In the genomic region with DNA sequence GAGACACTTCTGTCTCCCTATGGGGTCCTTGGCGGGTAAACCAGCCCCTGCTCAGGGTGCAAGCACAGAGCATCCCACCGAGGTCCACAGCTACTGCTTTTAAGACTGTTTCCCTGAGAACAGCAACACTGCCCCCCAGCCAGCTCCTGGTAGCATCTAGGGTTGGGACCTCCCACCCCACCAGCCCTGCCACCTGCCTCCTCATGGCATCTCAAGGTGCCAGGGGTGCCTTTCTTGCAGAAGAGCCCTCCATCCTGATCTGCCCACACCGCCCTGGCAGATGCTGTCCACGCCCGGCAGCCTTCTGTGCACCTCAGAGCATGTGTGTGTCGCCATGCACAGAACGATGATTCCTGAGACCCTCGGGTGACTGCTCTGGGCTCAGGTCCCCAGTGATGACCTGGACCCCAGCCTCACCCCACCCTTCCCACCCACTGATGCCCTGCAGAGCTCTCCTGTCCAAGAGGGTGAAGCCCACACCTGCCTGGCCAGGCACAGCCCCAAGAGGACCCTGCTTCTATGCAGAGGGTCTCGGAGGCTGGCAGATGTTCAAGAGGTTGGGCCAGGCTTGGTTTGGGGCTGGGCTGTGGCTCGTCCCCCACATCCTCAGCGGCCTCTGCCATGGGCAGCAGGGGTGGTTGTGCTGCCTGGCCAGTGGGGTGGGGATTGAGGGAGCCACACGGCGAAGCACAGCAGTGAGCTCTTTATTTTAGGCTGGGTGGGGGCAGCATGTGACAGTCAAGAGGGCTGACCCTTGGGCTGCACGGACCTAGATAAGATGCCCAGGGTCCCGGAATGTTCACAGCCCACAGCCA, we compare ENCODE assay signal across 1 cellular context.
A peak's percentile ranks its signal among the peaks of the same experiment; 100 is the strongest.
TF ChIP-seq lines count a peak whose summit lies in the region.

No MANE protein-coding gene starts in this region.

TF ChIP-seq in HepG2, 621 proteins besides CTCF, POLR2A, EP300 and RAD21:
- peak; percentile 11; the same call in 1 of the 2 replicates for TF ChIP-seq ZC3H13 (CRISPR knock-in tag; IDR thresholded peaks at IDR 0.05)
- 0 out of 2 replicates have a peak, but pooled peaks have one; percentile 11 for TF ChIP-seq KDM5B (CRISPR knock-in tag; IDR thresholded peaks at IDR 0.05; ENCODE audit: borderline replicate concordance)
- TF ChIP-seq ZNF768 (CRISPR knock-in tag; IDR thresholded peaks at IDR 0.05), result 0 out of 2 replicates have a peak, but pooled peaks have one; percentile 8
- 0 out of 2 replicates have a peak, but pooled peaks have one; percentile 2 for TF ChIP-seq ZFY (CRISPR knock-in tag; IDR thresholded peaks at IDR 0.05)
- peak; percentile 19 for TF ChIP-seq ZNF781 (CRISPR knock-in tag; IDR thresholded peaks at IDR 0.05; ENCODE audit: borderline replicate concordance, not compliant biosample characterization)
- TF ChIP-seq ZNF556 (CRISPR knock-in tag; IDR thresholded peaks at IDR 0.05; ENCODE audit: borderline replicate concordance), result 0 out of 2 replicates have a peak, but pooled peaks have one; percentile 8
- TF ChIP-seq SSRP1 (CRISPR knock-in tag; IDR thresholded peaks at IDR 0.05), result 0 out of 2 replicates have a peak, but pooled peaks have one; percentile 13
- TF ChIP-seq, protein P1, sequence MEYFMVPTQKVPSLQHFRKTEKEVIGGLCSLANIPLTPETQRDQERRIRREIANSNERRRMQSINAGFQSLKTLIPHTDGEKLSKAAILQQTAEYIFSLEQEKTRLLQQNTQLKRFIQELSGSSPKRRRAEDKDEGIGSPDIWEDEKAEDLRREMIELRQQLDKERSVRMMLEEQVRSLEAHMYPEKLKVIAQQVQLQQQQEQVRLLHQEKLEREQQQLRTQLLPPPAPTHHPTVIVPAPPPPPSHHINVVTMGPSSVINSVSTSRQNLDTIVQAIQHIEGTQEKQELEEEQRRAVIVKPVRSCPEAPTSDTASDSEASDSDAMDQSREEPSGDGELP (IDR thresholded peaks at IDR 0.05; ENCODE audit: borderline replicate concordance, low read depth), result no peak
- TF ChIP-seq AGO2 (optimal IDR thresholded peaks at IDR 0.05; ENCODE audit: low read depth, low read length), result peak; percentile 81
- no peak for TF ChIP-seq ZNF747 (CRISPR knock-in tag; IDR thresholded peaks at IDR 0.05; ENCODE audit: borderline replicate concordance)
TF ChIP-seq in HepG2: peak in this region for 8.
